3 cellular contexts compared by ENCODE assay signal in genomic region chr17:41088760-41089352, GRCh38. TPM values are rescaled to one million over a fixed set of nuclear protein-coding genes. Genes with fewer than 3 reads are reported as not detected.
"Had no signal": no experiment of that assay in that cellular context is flagged by ENCODE, and none has a peak within 500 bp of the region (broad histone marks: within the 10 kb centered on the region; RNA-seq: fewer than 3 reads in every experiment).

No MANE protein-coding gene starts in this region.

RNA-seq across cellular contexts. Expression of gene KRTAP4-7, which starts 4.9 kb away (rescaled TPM):
- polyA plus RNA-seq: GM23248, IMR-90, K562 had no signal

RNA-seq across cellular contexts. Expression of gene KRTAP4-8, which starts 9.1 kb away (rescaled TPM):
- polyA plus RNA-seq: GM23248, IMR-90, K562 had no signal

RNA-seq across cellular contexts. Expression of gene KRTAP4-16, which starts 13.2 kb away (rescaled TPM):
- polyA plus RNA-seq: GM23248, IMR-90, K562 had no signal

RNA-seq across cellular contexts. Expression of gene KRTAP4-9, which starts 16.3 kb away (rescaled TPM):
- polyA plus RNA-seq: K562 had no signal

RNA-seq across cellular contexts. Expression of gene KRTAP2-4, which starts 23.2 kb away (rescaled TPM):
- polyA plus RNA-seq: GM23248, IMR-90, K562 had no signal
